Comparison of ENCODE assay signal across 2 cellular contexts in the genomic region with DNA sequence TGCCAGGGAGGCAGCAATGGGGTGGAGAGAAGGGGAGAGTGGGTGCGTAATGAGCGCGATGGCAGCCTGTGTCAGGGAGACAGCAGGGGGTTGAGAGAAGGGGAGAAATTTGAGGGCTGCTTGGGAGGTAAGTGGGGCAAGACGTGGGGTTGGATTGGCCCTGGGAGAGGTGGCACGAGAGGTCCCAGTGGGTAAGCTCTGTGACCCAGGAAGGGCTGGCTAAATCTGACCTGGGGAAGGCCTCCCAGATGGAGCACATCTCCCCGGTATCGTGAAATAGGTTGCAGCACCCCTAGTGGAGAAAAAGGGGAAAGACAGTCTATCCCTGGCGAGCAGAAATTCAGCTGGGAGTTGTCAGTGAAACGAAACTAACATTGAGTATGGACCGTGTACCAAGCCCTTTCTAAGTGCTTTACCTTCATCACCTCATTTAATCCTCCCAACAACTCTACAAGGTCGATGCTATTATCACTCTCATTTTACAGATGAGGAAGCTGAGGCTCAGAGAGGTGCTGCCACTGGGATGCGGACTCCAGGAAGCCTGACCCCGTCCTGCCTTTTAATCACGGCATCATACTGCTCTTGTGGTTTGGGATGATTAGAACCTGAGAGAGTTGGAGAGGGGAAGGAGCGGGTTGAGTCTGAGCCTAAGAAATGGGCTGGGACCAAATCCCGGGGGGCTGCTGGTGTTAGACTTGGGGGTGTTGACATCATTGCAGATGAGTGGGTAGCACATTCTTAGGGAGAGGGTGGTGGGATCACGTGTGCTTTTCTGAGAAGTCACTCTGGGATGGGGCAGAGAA.
A peak's percentile ranks its signal among the peaks of the same experiment; 100 is the strongest.
TF ChIP-seq lines count a peak whose summit lies in the region.

No MANE protein-coding gene starts in this region.

TF ChIP-seq in HEK293, 187 proteins besides CTCF, POLR2A, EP300 and RAD21 (continued from another document and continues in another):
- TF ChIP-seq, protein P1, sequence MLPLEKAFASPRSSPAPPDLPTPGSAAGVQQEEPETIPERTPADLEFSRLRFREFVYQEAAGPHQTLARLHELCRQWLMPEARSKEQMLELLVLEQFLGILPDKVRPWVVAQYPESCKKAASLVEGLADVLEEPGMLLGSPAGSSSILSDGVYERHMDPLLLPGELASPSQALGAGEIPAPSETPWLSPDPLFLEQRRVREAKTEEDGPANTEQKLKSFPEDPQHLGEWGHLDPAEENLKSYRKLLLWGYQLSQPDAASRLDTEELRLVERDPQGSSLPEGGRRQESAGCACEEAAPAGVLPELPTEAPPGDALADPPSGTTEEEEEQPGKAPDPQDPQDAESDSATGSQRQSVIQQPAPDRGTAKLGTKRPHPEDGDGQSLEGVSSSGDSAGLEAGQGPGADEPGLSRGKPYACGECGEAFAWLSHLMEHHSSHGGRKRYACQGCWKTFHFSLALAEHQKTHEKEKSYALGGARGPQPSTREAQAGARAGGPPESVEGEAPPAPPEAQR (tag by site-specific recombination; IDR thresholded peaks at IDR 0.05) = no peak
- TF ChIP-seq, protein P2, sequence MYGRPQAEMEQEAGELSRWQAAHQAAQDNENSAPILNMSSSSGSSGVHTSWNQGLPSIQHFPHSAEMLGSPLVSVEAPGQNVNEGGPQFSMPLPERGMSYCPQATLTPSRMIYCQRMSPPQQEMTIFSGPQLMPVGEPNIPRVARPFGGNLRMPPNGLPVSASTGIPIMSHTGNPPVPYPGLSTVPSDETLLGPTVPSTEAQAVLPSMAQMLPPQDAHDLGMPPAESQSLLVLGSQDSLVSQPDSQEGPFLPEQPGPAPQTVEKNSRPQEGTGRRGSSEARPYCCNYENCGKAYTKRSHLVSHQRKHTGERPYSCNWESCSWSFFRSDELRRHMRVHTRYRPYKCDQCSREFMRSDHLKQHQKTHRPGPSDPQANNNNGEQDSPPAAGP (tag by site-specific recombination; IDR thresholded peaks at IDR 0.05) = peak; percentile 38; the same call in 1 of the 2 replicates
- TF ChIP-seq, protein P3, sequence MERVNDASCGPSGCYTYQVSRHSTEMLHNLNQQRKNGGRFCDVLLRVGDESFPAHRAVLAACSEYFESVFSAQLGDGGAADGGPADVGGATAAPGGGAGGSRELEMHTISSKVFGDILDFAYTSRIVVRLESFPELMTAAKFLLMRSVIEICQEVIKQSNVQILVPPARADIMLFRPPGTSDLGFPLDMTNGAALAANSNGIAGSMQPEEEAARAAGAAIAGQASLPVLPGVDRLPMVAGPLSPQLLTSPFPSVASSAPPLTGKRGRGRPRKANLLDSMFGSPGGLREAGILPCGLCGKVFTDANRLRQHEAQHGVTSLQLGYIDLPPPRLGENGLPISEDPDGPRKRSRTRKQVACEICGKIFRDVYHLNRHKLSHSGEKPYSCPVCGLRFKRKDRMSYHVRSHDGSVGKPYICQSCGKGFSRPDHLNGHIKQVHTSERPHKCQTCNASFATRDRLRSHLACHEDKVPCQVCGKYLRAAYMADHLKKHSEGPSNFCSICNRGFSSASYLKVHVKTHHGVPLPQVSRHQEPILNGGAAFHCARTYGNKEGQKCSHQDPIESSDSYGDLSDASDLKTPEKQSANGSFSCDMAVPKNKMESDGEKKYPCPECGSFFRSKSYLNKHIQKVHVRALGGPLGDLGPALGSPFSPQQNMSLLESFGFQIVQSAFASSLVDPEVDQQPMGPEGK (tag by site-specific recombination; IDR thresholded peaks at IDR 0.05) = peak; percentile 40
- TF ChIP-seq, protein P4, sequence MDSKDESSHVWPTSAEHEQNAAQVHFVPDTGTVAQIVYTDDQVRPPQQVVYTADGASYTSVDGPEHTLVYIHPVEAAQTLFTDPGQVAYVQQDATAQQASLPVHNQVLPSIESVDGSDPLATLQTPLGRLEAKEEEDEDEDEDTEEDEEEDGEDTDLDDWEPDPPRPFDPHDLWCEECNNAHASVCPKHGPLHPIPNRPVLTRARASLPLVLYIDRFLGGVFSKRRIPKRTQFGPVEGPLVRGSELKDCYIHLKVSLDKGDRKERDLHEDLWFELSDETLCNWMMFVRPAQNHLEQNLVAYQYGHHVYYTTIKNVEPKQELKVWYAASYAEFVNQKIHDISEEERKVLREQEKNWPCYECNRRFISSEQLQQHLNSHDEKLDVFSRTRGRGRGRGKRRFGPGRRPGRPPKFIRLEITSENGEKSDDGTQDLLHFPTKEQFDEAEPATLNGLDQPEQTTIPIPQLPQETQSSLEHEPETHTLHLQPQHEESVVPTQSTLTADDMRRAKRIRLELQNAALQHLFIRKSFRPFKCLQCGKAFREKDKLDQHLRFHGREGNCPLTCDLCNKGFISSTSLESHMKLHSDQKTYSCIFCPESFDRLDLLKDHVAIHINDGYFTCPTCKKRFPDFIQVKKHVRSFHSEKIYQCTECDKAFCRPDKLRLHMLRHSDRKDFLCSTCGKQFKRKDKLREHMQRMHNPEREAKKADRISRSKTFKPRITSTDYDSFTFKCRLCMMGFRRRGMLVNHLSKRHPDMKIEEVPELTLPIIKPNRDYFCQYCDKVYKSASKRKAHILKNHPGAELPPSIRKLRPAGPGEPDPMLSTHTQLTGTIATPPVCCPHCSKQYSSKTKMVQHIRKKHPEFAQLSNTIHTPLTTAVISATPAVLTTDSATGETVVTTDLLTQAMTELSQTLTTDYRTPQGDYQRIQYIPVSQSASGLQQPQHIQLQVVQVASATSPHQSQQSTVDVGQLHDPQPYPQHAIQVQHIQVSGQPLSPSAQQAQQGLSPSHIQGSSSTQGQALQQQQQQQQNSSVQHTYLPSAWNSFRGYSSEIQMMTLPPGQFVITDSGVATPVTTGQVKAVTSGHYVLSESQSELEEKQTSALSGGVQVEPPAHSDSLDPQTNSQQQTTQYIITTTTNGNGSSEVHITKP (tag by site-specific recombination; IDR thresholded peaks at IDR 0.05) = no peak
- TF ChIP-seq ZFHX2 (tag by site-specific recombination; conservative IDR thresholded peaks at IDR 0.05) (peak; percentile 36), ZSCAN5A (tag by site-specific recombination; IDR thresholded peaks at IDR 0.05) (0 out of 2 replicates have a peak, but pooled peaks have one; percentile 5), SP7 (tag by site-specific recombination; IDR thresholded peaks at IDR 0.05) (0 out of 2 replicates have a peak, but pooled peaks have one; percentile 35), MZF1 (tag by site-specific recombination; IDR thresholded peaks at IDR 0.05; ENCODE audit: borderline replicate concordance) (no peak)
- TF ChIP-seq, protein P5, sequence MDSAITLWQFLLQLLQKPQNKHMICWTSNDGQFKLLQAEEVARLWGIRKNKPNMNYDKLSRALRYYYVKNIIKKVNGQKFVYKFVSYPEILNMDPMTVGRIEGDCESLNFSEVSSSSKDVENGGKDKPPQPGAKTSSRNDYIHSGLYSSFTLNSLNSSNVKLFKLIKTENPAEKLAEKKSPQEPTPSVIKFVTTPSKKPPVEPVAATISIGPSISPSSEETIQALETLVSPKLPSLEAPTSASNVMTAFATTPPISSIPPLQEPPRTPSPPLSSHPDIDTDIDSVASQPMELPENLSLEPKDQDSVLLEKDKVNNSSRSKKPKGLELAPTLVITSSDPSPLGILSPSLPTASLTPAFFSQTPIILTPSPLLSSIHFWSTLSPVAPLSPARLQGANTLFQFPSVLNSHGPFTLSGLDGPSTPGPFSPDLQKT (IDR thresholded peaks at IDR 0.05; ENCODE audit: borderline replicate concordance, low read depth, low read length) = no peak

TF ChIP-seq in endothelial cell of umbilical vein, 7 proteins besides CTCF, POLR2A, EP300 and RAD21 (continued from another document):
- TF ChIP-seq MAX (IDR thresholded peaks at IDR 0.05; ENCODE audit: insufficient read depth, insufficient read length) = no peak
